Comparison of ENCODE assay signal across 23 cellular contexts in genomic region chr11:25938952-25939351, GRCh38.
"Had no signal": no experiment of that assay in that cellular context is flagged by ENCODE, and none has a peak within 500 bp of the region (broad histone marks: within the 10 kb centered on the region; RNA-seq: fewer than 3 reads in every experiment).

No MANE protein-coding gene starts in this region.

- ATAC-seq: K562 had no signal

- H3K4me1 Mint-ChIP-seq: IgD-negative memory B cell had no signal

- H3K27me3 Mint-ChIP-seq: IgD-negative memory B cell had no signal

- H3K4me1 ChIP-seq: SJSA1 had no signal

- DNase-seq: Kasumi-1, MM.1S, NCI-H1092 treated with DMSO at 0.1 percent for 48 hours, NCI-H1436, NCI-H187, NCI-H2029, NCI-H2081 treated with DMSO at 0.1 percent for 48 hours, NCI-H2171, NCI-H226, NCI-H446, NCI-H510A, NCI-H524 treated with DMSO at 0.1 percent for 48 hours, NCI-H69, NCI-H774, Right ventricle myocardium superior, RPMI8226, SIG-M5 had no signal

- H3K9ac ChIP-seq: KMS-11 had no signal

- H3K9me3 Mint-ChIP-seq: IgD-negative memory B cell had no signal

- H3K36me3 Mint-ChIP-seq: IgD-negative memory B cell had no signal

- H3K27me3 ChIP-seq: SJSA1 had no signal

- H3K36me3 ChIP-seq: SJSA1 had no signal

- H3K27ac ChIP-seq: HL-60, KMS-11, SJSA1, SK-N-MC had no signal

- H3K9me3 ChIP-seq: SJSA1 had no signal

- H3K4me3 Mint-ChIP-seq: IgD-negative memory B cell had no signal

- H3K4me2 ChIP-seq: KMS-11 had no signal

- H3K4me3 ChIP-seq: K562, SJSA1, SK-N-MC had no signal
